In genomic region chr1:11132571-11133293, GRCh38 we compare ENCODE assay signal across 24 cellular contexts. TPM values are rescaled to one million over a fixed set of nuclear protein-coding genes. Genes with fewer than 3 reads are reported as not detected.
DNase-seq lines count a peak whose midpoint lies in the region; ATAC-seq lines count a peak whose summit lies in the region.
"Had no signal": no experiment of that assay in that cellular context is flagged by ENCODE, and none has a peak within 500 bp of the region (broad histone marks: within the 10 kb centered on the region; RNA-seq: fewer than 3 reads in every experiment).

No MANE protein-coding gene starts in this region.

- DNase-seq in Right ventricle myocardium superior (no peak), cardiac septum (ENCODE audit: low spot score) (no peak), NCI-H82 (lab: John Stamatoyannopoulos, UW) (peak; percentile 94), fibroblast of gingiva (ENCODE audit: low read depth) (peak; percentile 26), AG20443 (ENCODE audit: low spot score) (no peak), activated gamma-delta T cell treated with Interleukin-2 at 50 U/mL for 16 hours (no peak), AML-193 (lab: John Stamatoyannopoulos, UW) (no peak)
- DNase-seq: activated CD8-positive, alpha-beta T cell treated with anti-CD3 and anti-CD28 coated beads for 36 hours; activated T-cell treated with anti-CD3 and anti-CD28 coated beads, Interleukin-2, amount 50 U/mL, for 1 hour; aorta; effector CD4-positive, alpha-beta T cell; esophagus squamous epithelium; immature natural killer cell; lower lobe of right lung; NCI-H1436; NCI-H748 treated with DMSO at 0.1 percent for 48 hours; nucleus accumbens; OCI-M1; SJCRH30; substantia nigra had no signal

- peak overlapping the region in 1 of 3 donors; percentile 9 for H3K4me3 ChIP-seq in skeletal muscle tissue (ENCODE audit: low read length in 3 of 3)
- H3K4me3 ChIP-seq: esophagus squamous epithelium, GM12878, lower lobe of right lung, SJCRH30 had no signal

- peak; percentile 21 for ATAC-seq in Right ventricle myocardium superior (ENCODE audit: poor library complexity)
- ATAC-seq: activated CD4-positive, CD25-positive, alpha-beta regulatory T cell treated with anti-CD3 and anti-CD28 coated beads, Interleukin-2, amount 50 U/mL, for 24 hours; activated CD8-positive, alpha-beta T cell treated with anti-CD3 and anti-CD28 coated beads for 36 hours; GM12878; lower lobe of right lung had no signal

- no peaks in the 10 kb centered on the region for H3K9me3 ChIP-seq in skeletal muscle tissue (ENCODE audit: control insufficient read depth in 3 of 3, low read length in 3 of 3)
- H3K9me3 ChIP-seq: esophagus squamous epithelium, lower lobe of right lung, SJCRH30 had no signal

- peak overlapping the region; percentile 3 for H3K27ac ChIP-seq in skeletal muscle tissue (ENCODE audit: low read depth, low read length)
- H3K27ac ChIP-seq: lower lobe of right lung, SJCRH30 had no signal

- H3K9ac ChIP-seq in skeletal muscle tissue (ENCODE audit: low read depth in 1 of 3, low read length in 3 of 3) = no peak overlapping the region

- H3K4me1 ChIP-seq in skeletal muscle tissue (ENCODE audit: control insufficient read depth in 3 of 3, insufficient read depth in 3 of 3, low read length in 3 of 3) = peaks cover 2 to 9% (median 3%) of the 10 kb centered on the region in 3 donors
- H3K4me1 ChIP-seq: lower lobe of right lung, SJCRH30 had no signal

- intact Hi-C loops in Right ventricle myocardium superior (cut with DNase I) (no loop called here), cardiac septum (cut with DNase I) (no loop called here)

- peaks cover 57 to 69% (median 65%) of the 10 kb centered on the region in 3 donors for H3K36me3 ChIP-seq in skeletal muscle tissue (ENCODE audit: control insufficient read depth in 3 of 3, insufficient read depth in 3 of 3, low read length in 3 of 3)

- no peaks in the 10 kb centered on the region for H3K27me3 ChIP-seq in skeletal muscle tissue (ENCODE audit: control insufficient read depth in 3 of 3, insufficient read depth in 3 of 3, low read length in 3 of 3)
- H3K27me3 ChIP-seq: esophagus squamous epithelium, SJCRH30 had no signal

RNA-seq across cellular contexts. Expression of gene EXOSC10, which starts 33.1 kb away (rescaled TPM):
- total RNA-seq in Right ventricle myocardium superior = 15.8 TPM
- 22.5 TPM for total RNA-seq in cardiac septum
- total RNA-seq in skeletal muscle tissue = 28.2 TPM

RNA-seq across cellular contexts. Expression of gene ANGPTL7, which starts 56.4 kb away (rescaled TPM):
- total RNA-seq in Right ventricle myocardium superior (0.89 TPM), cardiac septum (0.81 TPM), skeletal muscle tissue (5.2 TPM)
- total RNA-seq: activated CD8-positive, alpha-beta T cell treated with anti-CD3 and anti-CD28 coated beads for 36 hours; chondrocyte; GM12878; SJCRH30 had no signal

Comparison
In these comparisons a context has a peak if more than half of its experiments do, and no peak if none do; other contexts are left out.
1. DNase-seq: peak in NCI-H82 (single experiment) and fibroblast of gingiva (single experiment); none in Right ventricle myocardium superior (single experiment), cardiac septum (single experiment), AG20443 (single experiment), activated gamma-delta T cell treated with Interleukin-2 at 50 U/mL for 16 hours (single experiment) and AML-193 (0 of 2).